12 cellular contexts compared by ENCODE assay signal in the genomic region with DNA sequence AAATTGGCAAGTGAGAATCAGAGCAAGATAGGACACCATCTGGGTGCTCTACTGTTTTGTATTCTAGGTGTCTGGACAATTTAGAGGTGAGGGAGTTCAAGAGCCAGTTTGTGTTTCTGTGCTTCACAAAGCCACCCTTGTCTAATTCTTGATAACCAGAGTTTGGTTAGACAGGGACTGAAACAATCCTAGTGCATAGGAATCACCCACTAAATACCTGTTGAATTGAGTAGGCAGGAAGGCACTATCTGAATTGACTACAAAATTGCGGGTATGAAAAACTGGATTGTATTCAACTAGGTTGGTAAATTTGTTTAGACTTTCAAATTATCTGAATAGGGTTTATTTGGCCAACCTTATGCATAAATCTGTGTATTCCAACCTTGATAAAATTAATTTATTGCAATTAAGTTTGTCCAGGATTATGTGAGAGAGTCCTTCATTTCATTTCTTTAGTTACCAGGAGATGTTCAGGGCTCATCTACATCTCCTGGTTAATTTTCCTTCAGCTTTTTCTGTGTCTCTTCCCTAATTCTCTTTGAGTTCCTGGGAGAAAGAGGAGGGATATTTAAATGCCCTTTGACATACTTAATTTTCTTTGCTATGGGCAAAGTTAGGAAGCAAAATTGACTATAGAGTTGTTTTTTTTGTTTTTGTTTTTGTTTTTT. TPM values are rescaled to one million over a fixed set of nuclear protein-coding genes. Genes with fewer than 3 reads are reported as not detected.
DNase-seq lines count a peak whose midpoint lies in the region; ATAC-seq and TF ChIP-seq lines count a peak whose summit lies in the region.
"Had no signal": no experiment of that assay in that cellular context is flagged by ENCODE, and none has a peak within 500 bp of the region (broad histone marks: within the 10 kb centered on the region; RNA-seq: fewer than 3 reads in every experiment).

No MANE protein-coding gene starts in this region.

- in situ Hi-C loops in mammary epithelial cell (cut with MboI; ENCODE audit: low sequenced_read_pairs in 2 of 2), result no loop called here

- POLR2A ChIA-PET in MCF 10A (lab: Yijun Ruan, JAX) (interaction anchor here (0.7 to 5.1 kb wide), 18 partner anchors 10 to 194 kb away, joined by 3 to 81 read pairs (median 8); partner anchors contain the start of genes BCL2L1 and ID1), OCI-LY7 (lab: Charles Lee) (interaction anchor here (0.6 to 0.7 kb wide), 2 partner anchors 13 to 546 kb away, joined by 3 to 4 read pairs; no protein-coding TSS in a partner anchor)

- no peaks in the 10 kb centered on the region for H3K9me2 ChIP-seq in OCI-LY7 (ENCODE audit: insufficient read depth, low read length)

- peaks cover under 1% of the 10 kb centered on the region for H3K4me1 Mint-ChIP-seq in MCF 10A (ENCODE audit: insufficient read depth, unreplicated experiment)

- H3K4me1 ChIP-seq in mammary epithelial cell (ENCODE audit: insufficient read depth, low read length) (peaks cover 4% of the 10 kb centered on the region), OCI-LY7 (ENCODE audit: insufficient read depth, low read length, poor library complexity, severe bottlenecking) (peaks cover 24% of the 10 kb centered on the region), smooth muscle cell (ENCODE audit: low read depth) (peaks cover 11% of the 10 kb centered on the region)

- peak overlapping the region; percentile 77 to 96 (median 85) for H3K4me3 ChIP-seq in mammary epithelial cell (replicated peaks in 1 of 3; ENCODE audit: insufficient read depth in 1 of 3, low read depth in 2 of 3, low read length in 3 of 3)
- H3K4me3 ChIP-seq in OCI-LY7 (ENCODE audit: low read depth, low read length, poor library complexity, severe bottlenecking), result peak overlapping the region; percentile 77
- H3K4me3 ChIP-seq in fibroblast of pulmonary artery (replicated peaks; ENCODE audit: low read depth, low read length), result peak overlapping the region; percentile 95
- peak overlapping the region; percentile 77 for H3K4me3 ChIP-seq in smooth muscle cell

- peak overlapping the region; percentile 88 for H3K4me2 ChIP-seq in mammary epithelial cell (ENCODE audit: insufficient read depth, low read depth, low read length)
- peak overlapping the region; percentile 88 for H3K4me2 ChIP-seq in OCI-LY7 (ENCODE audit: low read length)
- H3K4me2 ChIP-seq in smooth muscle cell, result peak overlapping the region; percentile 94

- no peak overlapping the region for H3K27ac Mint-ChIP-seq in MCF 10A (ENCODE audit: low read depth, unreplicated experiment)

- peaks cover 4% of the 10 kb centered on the region for H3K36me3 ChIP-seq in mammary epithelial cell (ENCODE audit: insufficient read depth, low read length)
- H3K36me3 ChIP-seq in OCI-LY7 (ENCODE audit: insufficient read depth, low read length), result peaks cover 53% of the 10 kb centered on the region
- no peaks in the 10 kb centered on the region for H3K36me3 ChIP-seq in smooth muscle cell (ENCODE audit: low read depth)

- no peak overlapping the region for H3K4me3 Mint-ChIP-seq in MCF 10A (ENCODE audit: unreplicated experiment)

- CTCF ChIA-PET in mammary epithelial cell (lab: Charles Lee; ENCODE audit: low non-redundant PET), result no interaction called here
- CTCF ChIA-PET in MCF 10A (lab: Yijun Ruan, JAX), result interaction anchor here (0.8 to 5.3 kb wide), 6 partner anchors 11 to 145 kb away, joined by 3 to 45 read pairs (median 6); partner anchors contain the start of gene BCL2L1
- CTCF ChIA-PET in OCI-LY7 (lab: Charles Lee; ENCODE audit: unreplicated experiment), result interaction anchor here (0.5 kb wide), 1 partner anchor 174 kb away, joined by 3 read pairs; no protein-coding TSS in a partner anchor

- dilution Hi-C loops in mammary epithelial cell (cut with HindIII; ENCODE audit: low sequenced_read_pairs), result no loop called here

- H3K9me3 Mint-ChIP-seq in MCF 10A (ENCODE audit: unreplicated experiment), result no peaks in the 10 kb centered on the region

- BruUV-seq in mammary epithelial cell (replicated peaks; lab: Mats Ljungman, UMichigan), result no TSS peak
- no TSS peak for BruUV-seq in MCF 10A (replicated peaks; lab: Mats Ljungman, UMichigan)
- no TSS peak for BruUV-seq in OCI-LY7 (replicated peaks; lab: Mats Ljungman, UMichigan)

- H3K79me2 ChIP-seq in mammary epithelial cell (ENCODE audit: insufficient read depth, low read length) (peaks cover 66% of the 10 kb centered on the region), OCI-LY7 (ENCODE audit: insufficient read depth, low read depth, low read length) (peaks cover 64% of the 10 kb centered on the region), smooth muscle cell (ENCODE audit: low read depth) (peaks cover 61% of the 10 kb centered on the region)

- H3K9me3 ChIP-seq in mammary epithelial cell (replicated peaks; ENCODE audit: insufficient read depth, low read length), result no peaks in the 10 kb centered on the region
- no peaks in the 10 kb centered on the region for H3K9me3 ChIP-seq in OCI-LY7 (ENCODE audit: low read length)
- H3K9me3 ChIP-seq in smooth muscle cell (replicated peaks; ENCODE audit: low read depth), result no peaks in the 10 kb centered on the region

- intact Hi-C loops in mammary epithelial cell (cut with micrococcal nuclease) (loop anchor here (5.0 kb wide), 1 partner anchor 42 kb away; no protein-coding TSS in a partner anchor), MCF 10A (cut with micrococcal nuclease) (no loop called here), OCI-LY7 (cut with micrococcal nuclease; ENCODE audit: unreplicated experiment) (no loop called here)

- no peak for DNase-seq in mammary epithelial cell
- no peak for DNase-seq in MCF 10A (ENCODE audit: unreplicated experiment)
- DNase-seq in OCI-LY7 (ENCODE audit: low spot score), result no peak
- no peak for DNase-seq in fibroblast of pulmonary artery (ENCODE audit: low read depth)
- no peak for DNase-seq in smooth muscle cell (lab: John Stamatoyannopoulos, UW; ENCODE audit: unreplicated experiment)
- no peak for DNase-seq in activated gamma-delta T cell (lab: John Stamatoyannopoulos, UW)
- DNase-seq: effector CD4-positive, alpha-beta T cell; NCI-H524; stimulated activated CD4-positive, alpha-beta T cell treated with anti-CD3 and anti-CD28 coated beads, Interleukin-1b, Interleukin-23, amount 100 ng/mL, for 48 hours; stimulated activated naive CD4-positive, alpha-beta T cell treated with Interleukin-2 at 50 U/mL for 16 hours had no signal

- H4K20me1 ChIP-seq in mammary epithelial cell (ENCODE audit: insufficient read depth, low read length) (no peaks in the 10 kb centered on the region), OCI-LY7 (ENCODE audit: insufficient read depth, low read length) (peaks cover 15% of the 10 kb centered on the region; the same call in 1 of the 2 replicates), smooth muscle cell (ENCODE audit: low read depth) (no peaks in the 10 kb centered on the region)

- H3K27ac ChIP-seq in mammary epithelial cell (ENCODE audit: insufficient read depth, low read depth, low read length) (peak overlapping the region; percentile 92), OCI-LY7 (ENCODE audit: low read depth, low read length, poor library complexity, severe bottlenecking) (peak overlapping the region; percentile 65), smooth muscle cell (ENCODE audit: low read depth) (no peak overlapping the region)

- TF ChIP-seq CTCF in mammary epithelial cell (conservative IDR thresholded peaks at IDR 0.05 in 1 of 2, IDR thresholded peaks at IDR 0.05 in 1 of 2; ENCODE audit: extremely low read depth in 1 of 2, insufficient read depth in 1 of 2, low read depth in 1 of 2, low read length in 2 of 2), result no peak
- TF ChIP-seq CTCF in MCF 10A (IDR thresholded peaks at IDR 0.05; ENCODE audit: unreplicated experiment), result no peak
- no peak for TF ChIP-seq CTCF in OCI-LY7 (conservative IDR thresholded peaks at IDR 0.05; ENCODE audit: low read length)
- no peak for TF ChIP-seq CTCF in fibroblast of pulmonary artery (IDR thresholded peaks at IDR 0.05; ENCODE audit: low read length, missing control alignments)
- TF ChIP-seq CTCF in smooth muscle cell (IDR thresholded peaks at IDR 0.05; ENCODE audit: borderline replicate concordance, insufficient read depth, poor library complexity, severe bottlenecking), result no peak

- H2AFZ ChIP-seq in mammary epithelial cell (ENCODE audit: low read depth, low read length), result peak overlapping the region; percentile 42
- H2AFZ ChIP-seq in OCI-LY7 (ENCODE audit: low read length), result no peak overlapping the region
- H2AFZ ChIP-seq in smooth muscle cell (ENCODE audit: low read depth), result no peak overlapping the region

- whole genome bisulfite sequencing in mammary epithelial cell (ENCODE audit: low coverage, missing lambda C conversion rate), result no CpG with 5 or more reads among the region's 1 CpG
- 90% methylated on average over 1 of the region's 1 CpG for WGBS in smooth muscle cell (ENCODE audit: low lambda C conversion rate)

- peaks cover 8% of the 10 kb centered on the region for H3K36me3 Mint-ChIP-seq in MCF 10A (ENCODE audit: insufficient read depth, unreplicated experiment)

- H3K9ac ChIP-seq in mammary epithelial cell (ENCODE audit: insufficient read depth, low read length) (peak overlapping the region; percentile 99), smooth muscle cell (ENCODE audit: low read depth) (peak overlapping the region; percentile 10)

- ATAC-seq in HG03469 (IDR thresholded peaks at IDR 0.05; ENCODE audit: unreplicated experiment) (no peak), GM19324 (IDR thresholded peaks at IDR 0.05; ENCODE audit: low FRiP score, unreplicated experiment) (no peak)

- no peaks in the 10 kb centered on the region for H3K27me3 Mint-ChIP-seq in MCF 10A (ENCODE audit: insufficient read depth, unreplicated experiment)

- H3K27me3 ChIP-seq in mammary epithelial cell (ENCODE audit: insufficient read depth, low read length) (no peaks in the 10 kb centered on the region), smooth muscle cell (ENCODE audit: low read depth) (no peaks in the 10 kb centered on the region)

- no peaks in the 10 kb centered on the region for H3F3A ChIP-seq in smooth muscle cell (ENCODE audit: low read depth)

RNA-seq across cellular contexts. Expression of gene TPX2, which starts 1.7 kb away (rescaled TPM):
- total RNA-seq in mammary epithelial cell (10 to 100 TPM in 1 of 2 donors, 1 to 10 TPM in 1; 9.5 to 74.3 TPM), MCF 10A (2022) (45.3 and 79.6 TPM in 2 replicates), OCI-LY7 (2022) (173 and 183 TPM in 2 replicates), smooth muscle cell (24.5 and 28.3 TPM in 2 replicates)
- polyA plus RNA-seq in mammary epithelial cell (51.2 TPM), smooth muscle cell (18.7 and 21.7 TPM in 2 replicates)
- 108 TPM for polyA minus RNA-seq in mammary epithelial cell
- 121 and 134 TPM in 2 replicates for total RNA-seq in OCI-LY7 (2014; rRNA removed; shearing (Covaris generic))

RNA-seq across cellular contexts. Expression of gene BCL2L1, which starts 18.1 kb away (rescaled TPM):
- total RNA-seq in mammary epithelial cell (100 to 1,000 TPM; 196 to 212 TPM), MCF 10A (2022) (139 and 156 TPM in 2 replicates), OCI-LY7 (2022) (64.2 and 71.5 TPM in 2 replicates), smooth muscle cell (35.5 and 47.0 TPM in 2 replicates)
- polyA plus RNA-seq in mammary epithelial cell (132 TPM), smooth muscle cell (24.8 and 41.1 TPM in 2 replicates)
- polyA minus RNA-seq in mammary epithelial cell, result 137 TPM
- total RNA-seq in OCI-LY7 (2014; rRNA removed; shearing (Covaris generic)), result 83.2 and 88.8 TPM in 2 replicates
